9 cellular contexts compared by ENCODE assay signal in genomic region chr3:11379238-11379823, GRCh38.
DNase-seq lines count a peak whose midpoint lies in the region; ATAC-seq and TF ChIP-seq lines count a peak whose summit lies in the region.
"Had no signal": no experiment of that assay in that cellular context is flagged by ENCODE, and none has a peak within 500 bp of the region (broad histone marks: within the 10 kb centered on the region; RNA-seq: fewer than 3 reads in every experiment).

No MANE protein-coding gene starts in this region.

- H3K27ac ChIP-seq in HUES6 (ENCODE audit: low read depth, low read length) (peak overlapping the region; percentile 10; the same call in 1 of the 2 replicates), SU-DHL-6 (ENCODE audit: low read depth, low read length) (no peak overlapping the region)

- H3K36me3 Mint-ChIP-seq in osteocyte (ENCODE audit: unreplicated experiment): no peaks in the 10 kb centered on the region

- H3K9me3 ChIP-seq in HUES6 (ENCODE audit: control insufficient read depth, insufficient read depth, low read depth, low read length) (no peaks in the 10 kb centered on the region), SU-DHL-6 (ENCODE audit: insufficient read depth, low read length) (no peaks in the 10 kb centered on the region)

- H2AFZ ChIP-seq in SU-DHL-6 (ENCODE audit: low read depth, low read length, severe bottlenecking): no peak overlapping the region

- H3K9ac ChIP-seq in HUES6 (ENCODE audit: low read length): no peak overlapping the region
- no peak overlapping the region for H3K9ac ChIP-seq in SU-DHL-6 (ENCODE audit: low read length)

- no peaks in the 10 kb centered on the region for H3K9me3 Mint-ChIP-seq in osteocyte (ENCODE audit: unreplicated experiment)

- H3F3A ChIP-seq in SU-DHL-6 (ENCODE audit: insufficient read depth): 0 out of 2 replicates have a peak, but pooled peaks cover 3% of the 10 kb centered on the region

- peaks cover 60% of the 10 kb centered on the region for H3K4me1 Mint-ChIP-seq in osteocyte (ENCODE audit: unreplicated experiment)

- H3K79me2 ChIP-seq in SU-DHL-6 (ENCODE audit: insufficient read depth, low read length): no peaks in the 10 kb centered on the region

- H3K4me3 Mint-ChIP-seq in osteocyte (ENCODE audit: unreplicated experiment): no peak overlapping the region

- no peaks in the 10 kb centered on the region for H3K36me3 ChIP-seq in HUES6 (ENCODE audit: control insufficient read depth, insufficient read depth, low read length)
- H3K36me3 ChIP-seq in SU-DHL-6 (ENCODE audit: low read length): no peaks in the 10 kb centered on the region

- no peak overlapping the region for H3K4me3 ChIP-seq in HUES6 (ENCODE audit: low read depth, low read length)
- H3K4me3 ChIP-seq in SU-DHL-6 (ENCODE audit: insufficient read depth, low read length, poor library complexity, severe bottlenecking): no peak overlapping the region
- H3K4me3 ChIP-seq in fibroblast of pulmonary artery (replicated peaks; ENCODE audit: low read depth, low read length): no peak overlapping the region
- H3K4me3 ChIP-seq: skin epidermis had no signal

- no peaks in the 10 kb centered on the region for H3K27me3 Mint-ChIP-seq in osteocyte (ENCODE audit: unreplicated experiment)

- peak; percentile 40 for TF ChIP-seq CTCF in SU-DHL-6 (IDR thresholded peaks at IDR 0.05; ENCODE audit: insufficient read depth, low read length, poor library complexity, severe bottlenecking)
- peak; percentile 52 for TF ChIP-seq CTCF in fibroblast of pulmonary artery (IDR thresholded peaks at IDR 0.05; ENCODE audit: low read length, missing control alignments)
- peak; percentile 72 for TF ChIP-seq CTCF in osteocyte (IDR thresholded peaks at IDR 0.05)

- H3K27ac Mint-ChIP-seq in osteocyte (ENCODE audit: unreplicated experiment): peak overlapping the region; percentile 83

- H3K27me3 ChIP-seq in HUES6 (ENCODE audit: control insufficient read depth, insufficient read depth, low read length) (no peaks in the 10 kb centered on the region), SU-DHL-6 (ENCODE audit: low read length) (no peaks in the 10 kb centered on the region)

- peak; percentile 39 for DNase-seq in D341Med (ENCODE audit: low spot score)
- DNase-seq in fibroblast of pulmonary artery (ENCODE audit: low read depth): peak; percentile 81
- no peak for DNase-seq in osteocyte (ENCODE audit: extremely low spot score, unreplicated experiment)
- no peak for DNase-seq in NK-92 treated with Interleukin-12 subunit alpha and Interleukin-12 subunit beta, amount 100 ng/mL, for 24 hours (lab: John Stamatoyannopoulos, UW)
- DNase-seq in iPS-NIHi7 (ENCODE audit: extremely low spot score): no peak

- H3K4me2 ChIP-seq in SU-DHL-6 (ENCODE audit: low read depth, low read length, poor library complexity, severe bottlenecking): no peak overlapping the region

- no peak for ATAC-seq in HG02798 (IDR thresholded peaks at IDR 0.05; ENCODE audit: poor library complexity, unreplicated experiment)

- H3K9me2 ChIP-seq in SU-DHL-6 (replicated peaks; ENCODE audit: insufficient read depth, low read length): no peaks in the 10 kb centered on the region

- H3K4me1 ChIP-seq in HUES6 (ENCODE audit: control insufficient read depth, insufficient read depth, low read length): peaks cover 17% of the 10 kb centered on the region

- H4K20me1 ChIP-seq in SU-DHL-6 (ENCODE audit: low read depth, low read length): no peaks in the 10 kb centered on the region

Comparison
In these comparisons a context has a peak if more than half of its experiments do, and no peak if none do; other contexts are left out.
1. DNase-seq: peak in D341Med (single experiment) and fibroblast of pulmonary artery (single experiment); none in osteocyte (single experiment), NK-92 treated with Interleukin-12 subunit alpha and Interleukin-12 subunit beta, amount 100 ng/mL, for 24 hours (single experiment) and iPS-NIHi7 (single experiment).
2. Peak in every context shown above with its lines, with median percentiles within 50 percentile points of each other: CTCF ChIP-seq.